11 cellular contexts compared by ENCODE assay signal in genomic region chr9:10265102-10265708, GRCh38.
DNase-seq lines count a peak whose midpoint lies in the region; ATAC-seq, FAIRE-seq and TF ChIP-seq lines count a peak whose summit lies in the region.
"Had no signal": no experiment of that assay in that cellular context is flagged by ENCODE, and none has a peak within 500 bp of the region (broad histone marks: within the 10 kb centered on the region; RNA-seq: fewer than 3 reads in every experiment).

No MANE protein-coding gene starts in this region.

- H3K4me3 ChIP-seq in bronchial epithelial cell (ENCODE audit: low read depth, low read length) (no peak overlapping the region), left ventricle myocardium inferior (no peak overlapping the region)
- H3K4me3 ChIP-seq: transverse colon had no signal

- no peak for ATAC-seq in GM21367 (IDR thresholded peaks at IDR 0.05; ENCODE audit: unreplicated experiment)
- ATAC-seq: activated naive CD4-positive, alpha-beta T cell treated with anti-CD3 and anti-CD28 coated beads, Interleukin-2, amount 50 U/mL, for 72 hours had no signal

- H3K9me3 ChIP-seq in left ventricle myocardium inferior (replicated peaks), result peaks cover 8% of the 10 kb centered on the region
- H3K9me3 ChIP-seq: transverse colon had no signal

- DNase-seq in Caki2 (ENCODE audit: low read depth) (peak; percentile 55), NCI-H446 treated with DMSO at 0.1 percent for 48 hours (lab: John Stamatoyannopoulos, UW) (peak; percentile 88), bronchial epithelial cell (ENCODE audit: low read depth) (peak; percentile 96), kidney tubule cell (ENCODE audit: low spot score) (peak; percentile 88), NCI-H128 (lab: John Stamatoyannopoulos, UW; ENCODE audit: unreplicated experiment) (no peak), amniotic stem cell (lab: John Stamatoyannopoulos, UW) (no peak), left ventricle myocardium inferior (no peak)
- DNase-seq: NCI-H1105 treated with DMSO at 0.1 percent for 48 hours, transverse colon had no signal

- H3K4me1 ChIP-seq in left ventricle myocardium inferior, result peaks cover 4% of the 10 kb centered on the region
- H3K4me1 ChIP-seq: transverse colon had no signal

- intact Hi-C loops in left ventricle myocardium inferior (cut with micrococcal nuclease), result loop anchor here (5.0 kb wide), 1 partner anchor 203 kb away; no protein-coding TSS in a partner anchor

- no peaks in the 10 kb centered on the region for H3K36me3 ChIP-seq in bronchial epithelial cell (ENCODE audit: control insufficient read depth, insufficient read depth, low read length)
- no peaks in the 10 kb centered on the region for H3K36me3 ChIP-seq in left ventricle myocardium inferior
- H3K36me3 ChIP-seq: transverse colon had no signal

- in situ Hi-C loops in Caki2 (cut with HindIII; ENCODE audit: low pct_unique_long_range_greater_than_20kb, low sequenced_read_pairs), result no loop called here

- TF ChIP-seq CTCF in bronchial epithelial cell (IDR thresholded peaks at IDR 0.05; ENCODE audit: insufficient read depth, low read length, severe bottlenecking), result no peak
- TF ChIP-seq CTCF in left ventricle myocardium inferior (IDR thresholded peaks at IDR 0.05; ENCODE audit: borderline replicate concordance), result no peak

- no peak overlapping the region for H3K27ac ChIP-seq in left ventricle myocardium inferior (replicated peaks)
- H3K27ac ChIP-seq: transverse colon had no signal

- H3K27me3 ChIP-seq in bronchial epithelial cell (ENCODE audit: control insufficient read depth, insufficient read depth, low read length), result no peaks in the 10 kb centered on the region
- H3K27me3 ChIP-seq in left ventricle myocardium inferior (ENCODE audit: low read depth), result no peaks in the 10 kb centered on the region
- H3K27me3 ChIP-seq: transverse colon had no signal

- no peak for FAIRE-seq in bronchial epithelial cell (lab: Jason Lieb, UNC)

Comparison
In these comparisons a context has a peak if more than half of its experiments do, and no peak if none do; other contexts are left out.
1. DNase-seq: peak in Caki2 (single experiment), NCI-H446 treated with DMSO at 0.1 percent for 48 hours (single experiment), bronchial epithelial cell (single experiment) and kidney tubule cell (single experiment); none in NCI-H128 (single experiment), amniotic stem cell (single experiment) and left ventricle myocardium inferior (single experiment).